In the genomic region with DNA sequence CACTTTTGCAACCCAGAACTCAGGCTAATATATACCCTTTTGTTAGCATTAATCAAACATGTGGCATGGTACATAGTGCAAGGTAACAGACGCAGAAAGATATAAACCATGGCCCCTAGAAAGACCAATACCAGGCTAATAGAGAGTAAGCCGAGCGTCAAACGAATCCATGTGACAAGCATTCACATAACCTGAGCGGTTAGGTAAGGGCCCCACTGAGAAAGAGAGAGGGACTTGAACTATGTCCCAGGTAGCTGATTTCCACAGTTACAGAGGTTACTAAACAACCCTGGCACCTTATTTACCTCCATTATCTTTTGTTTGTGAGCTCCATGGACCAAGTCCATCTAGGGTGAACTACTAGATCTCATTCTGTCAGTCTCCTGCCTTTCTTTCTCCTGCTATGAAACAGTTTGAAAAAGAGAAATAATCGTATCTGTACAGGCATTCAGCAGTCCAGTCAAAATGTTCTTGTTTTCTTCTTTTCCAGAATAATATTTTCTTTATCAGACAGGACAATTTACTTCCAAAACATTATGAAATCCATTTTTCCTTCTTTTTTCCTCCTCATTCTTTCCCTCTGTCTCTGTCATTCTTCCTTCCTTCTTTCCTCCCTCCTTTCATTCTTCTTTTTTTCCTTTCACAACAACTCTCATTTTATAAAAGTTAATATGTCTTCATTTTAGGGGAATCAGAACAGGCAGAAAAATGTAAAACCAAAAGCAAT, we compare ENCODE assay signal across 1 cellular context.
A peak's percentile ranks its signal among the peaks of the same experiment; 100 is the strongest.
TF ChIP-seq lines count a peak whose summit lies in the region.

No MANE protein-coding gene starts in this region.

TF ChIP-seq in HepG2, 621 proteins besides CTCF, POLR2A, EP300 and RAD21 (continued from another document and continues in another):
- peak; percentile 85 for TF ChIP-seq ELF3 (CRISPR knock-in tag; IDR thresholded peaks at IDR 0.05)
- TF ChIP-seq ZKSCAN8 (CRISPR knock-in tag; IDR thresholded peaks at IDR 0.05; ENCODE audit: borderline replicate concordance) = peak; percentile 76; the same call in 1 of the 2 replicates
- no peak for TF ChIP-seq MAFF (IDR thresholded peaks at IDR 0.05; ENCODE audit: low read depth, low read length)
- TF ChIP-seq POLR2AphosphoS5 (IDR thresholded peaks at IDR 0.05; ENCODE audit: low read depth, low read length) = peak; percentile 61
- peak; percentile 73; the same call in 1 of the 2 replicates for TF ChIP-seq ZNF335 (CRISPR knock-in tag; IDR thresholded peaks at IDR 0.05)
- peak; percentile 72 for TF ChIP-seq SIX1 (CRISPR knock-in tag; IDR thresholded peaks at IDR 0.05; ENCODE audit: borderline replicate concordance)
- no peak for TF ChIP-seq SNAI1 (CRISPR knock-in tag; IDR thresholded peaks at IDR 0.05; ENCODE audit: borderline replicate concordance)
- TF ChIP-seq TBL1XR1 (IDR thresholded peaks at IDR 0.05; ENCODE audit: borderline replicate concordance, low read length, partially characterized antibody) = peak; percentile 50
- TF ChIP-seq NFIB (CRISPR knock-in tag; IDR thresholded peaks at IDR 0.05; ENCODE audit: borderline replicate concordance) = no peak
- TF ChIP-seq RBAK (CRISPR knock-in tag; IDR thresholded peaks at IDR 0.05) = peak; percentile 76; the same call in 1 of the 2 replicates
- peak; percentile 79 for TF ChIP-seq ZMYM2 (CRISPR knock-in tag; IDR thresholded peaks at IDR 0.05)
- TF ChIP-seq ZNF431 (CRISPR knock-in tag; IDR thresholded peaks at IDR 0.05; ENCODE audit: borderline replicate concordance, low read depth) = peak; percentile 77; the same call in 1 of the 2 replicates
- peak; percentile 89; the same call in 1 of the 2 replicates for TF ChIP-seq ZNF772 (CRISPR knock-in tag; IDR thresholded peaks at IDR 0.05)
- no peak for TF ChIP-seq PHB2 (IDR thresholded peaks at IDR 0.05; ENCODE audit: partially characterized antibody)
- no peak for TF ChIP-seq ZNF652 (CRISPR knock-in tag; IDR thresholded peaks at IDR 0.05; ENCODE audit: borderline replicate concordance, low read depth)
- TF ChIP-seq RBM39 (IDR thresholded peaks at IDR 0.05; ENCODE audit: low read depth, low read length, poor library complexity, severe bottlenecking) = no peak
- no peak for TF ChIP-seq ZNF256 (CRISPR knock-in tag; conservative IDR thresholded peaks at IDR 0.05)
- no peak for TF ChIP-seq SOX6 (IDR thresholded peaks at IDR 0.05)
- peak; percentile 97 for TF ChIP-seq SOX6 (CRISPR knock-in tag; IDR thresholded peaks at IDR 0.05)
- no peak for TF ChIP-seq ZZZ3 (CRISPR knock-in tag; IDR thresholded peaks at IDR 0.05; ENCODE audit: borderline replicate concordance)
- peak; percentile 80; the same call in 1 of the 2 replicates for TF ChIP-seq SMAD3 (CRISPR knock-in tag; IDR thresholded peaks at IDR 0.05)
- TF ChIP-seq, protein P1, sequence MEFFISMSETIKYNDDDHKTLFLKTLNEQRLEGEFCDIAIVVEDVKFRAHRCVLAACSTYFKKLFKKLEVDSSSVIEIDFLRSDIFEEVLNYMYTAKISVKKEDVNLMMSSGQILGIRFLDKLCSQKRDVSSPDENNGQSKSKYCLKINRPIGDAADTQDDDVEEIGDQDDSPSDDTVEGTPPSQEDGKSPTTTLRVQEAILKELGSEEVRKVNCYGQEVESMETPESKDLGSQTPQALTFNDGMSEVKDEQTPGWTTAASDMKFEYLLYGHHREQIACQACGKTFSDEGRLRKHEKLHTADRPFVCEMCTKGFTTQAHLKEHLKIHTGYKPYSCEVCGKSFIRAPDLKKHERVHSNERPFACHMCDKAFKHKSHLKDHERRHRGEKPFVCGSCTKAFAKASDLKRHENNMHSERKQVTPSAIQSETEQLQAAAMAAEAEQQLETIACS (CRISPR knock-in tag; IDR thresholded peaks at IDR 0.05) = no peak
- TF ChIP-seq FOXJ3 (CRISPR knock-in tag; IDR thresholded peaks at IDR 0.05; ENCODE audit: borderline replicate concordance) = peak; percentile 89; the same call in 1 of the 2 replicates
- 0 out of 2 replicates have a peak, but pooled peaks have one; percentile 26 for TF ChIP-seq WIZ (CRISPR knock-in tag; IDR thresholded peaks at IDR 0.05)
- TF ChIP-seq ZFP1 (CRISPR knock-in tag; IDR thresholded peaks at IDR 0.05) = peak; percentile 78
- TF ChIP-seq, protein P2, sequence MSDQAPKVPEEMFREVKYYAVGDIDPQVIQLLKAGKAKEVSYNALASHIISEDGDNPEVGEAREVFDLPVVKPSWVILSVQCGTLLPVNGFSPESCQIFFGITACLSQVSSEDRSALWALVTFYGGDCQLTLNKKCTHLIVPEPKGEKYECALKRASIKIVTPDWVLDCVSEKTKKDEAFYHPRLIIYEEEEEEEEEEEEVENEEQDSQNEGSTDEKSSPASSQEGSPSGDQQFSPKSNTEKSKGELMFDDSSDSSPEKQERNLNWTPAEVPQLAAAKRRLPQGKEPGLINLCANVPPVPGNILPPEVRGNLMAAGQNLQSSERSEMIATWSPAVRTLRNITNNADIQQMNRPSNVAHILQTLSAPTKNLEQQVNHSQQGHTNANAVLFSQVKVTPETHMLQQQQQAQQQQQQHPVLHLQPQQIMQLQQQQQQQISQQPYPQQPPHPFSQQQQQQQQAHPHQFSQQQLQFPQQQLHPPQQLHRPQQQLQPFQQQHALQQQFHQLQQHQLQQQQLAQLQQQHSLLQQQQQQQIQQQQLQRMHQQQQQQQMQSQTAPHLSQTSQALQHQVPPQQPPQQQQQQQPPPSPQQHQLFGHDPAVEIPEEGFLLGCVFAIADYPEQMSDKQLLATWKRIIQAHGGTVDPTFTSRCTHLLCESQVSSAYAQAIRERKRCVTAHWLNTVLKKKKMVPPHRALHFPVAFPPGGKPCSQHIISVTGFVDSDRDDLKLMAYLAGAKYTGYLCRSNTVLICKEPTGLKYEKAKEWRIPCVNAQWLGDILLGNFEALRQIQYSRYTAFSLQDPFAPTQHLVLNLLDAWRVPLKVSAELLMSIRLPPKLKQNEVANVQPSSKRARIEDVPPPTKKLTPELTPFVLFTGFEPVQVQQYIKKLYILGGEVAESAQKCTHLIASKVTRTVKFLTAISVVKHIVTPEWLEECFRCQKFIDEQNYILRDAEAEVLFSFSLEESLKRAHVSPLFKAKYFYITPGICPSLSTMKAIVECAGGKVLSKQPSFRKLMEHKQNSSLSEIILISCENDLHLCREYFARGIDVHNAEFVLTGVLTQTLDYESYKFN (CRISPR knock-in tag; conservative IDR thresholded peaks at IDR 0.05) = peak; percentile 99
- no peak for TF ChIP-seq HNRNPK (IDR thresholded peaks at IDR 0.05; ENCODE audit: low read depth, low read length, poor library complexity, severe bottlenecking)
- peak; percentile 91 for TF ChIP-seq ERF (CRISPR knock-in tag; IDR thresholded peaks at IDR 0.05)
- TF ChIP-seq ATM (IDR thresholded peaks at IDR 0.05; ENCODE audit: borderline replicate concordance) = no peak
- TF ChIP-seq KLF11 (CRISPR knock-in tag; IDR thresholded peaks at IDR 0.05) = peak; percentile 77; the same call in 1 of the 2 replicates
- TF ChIP-seq, protein P3, sequence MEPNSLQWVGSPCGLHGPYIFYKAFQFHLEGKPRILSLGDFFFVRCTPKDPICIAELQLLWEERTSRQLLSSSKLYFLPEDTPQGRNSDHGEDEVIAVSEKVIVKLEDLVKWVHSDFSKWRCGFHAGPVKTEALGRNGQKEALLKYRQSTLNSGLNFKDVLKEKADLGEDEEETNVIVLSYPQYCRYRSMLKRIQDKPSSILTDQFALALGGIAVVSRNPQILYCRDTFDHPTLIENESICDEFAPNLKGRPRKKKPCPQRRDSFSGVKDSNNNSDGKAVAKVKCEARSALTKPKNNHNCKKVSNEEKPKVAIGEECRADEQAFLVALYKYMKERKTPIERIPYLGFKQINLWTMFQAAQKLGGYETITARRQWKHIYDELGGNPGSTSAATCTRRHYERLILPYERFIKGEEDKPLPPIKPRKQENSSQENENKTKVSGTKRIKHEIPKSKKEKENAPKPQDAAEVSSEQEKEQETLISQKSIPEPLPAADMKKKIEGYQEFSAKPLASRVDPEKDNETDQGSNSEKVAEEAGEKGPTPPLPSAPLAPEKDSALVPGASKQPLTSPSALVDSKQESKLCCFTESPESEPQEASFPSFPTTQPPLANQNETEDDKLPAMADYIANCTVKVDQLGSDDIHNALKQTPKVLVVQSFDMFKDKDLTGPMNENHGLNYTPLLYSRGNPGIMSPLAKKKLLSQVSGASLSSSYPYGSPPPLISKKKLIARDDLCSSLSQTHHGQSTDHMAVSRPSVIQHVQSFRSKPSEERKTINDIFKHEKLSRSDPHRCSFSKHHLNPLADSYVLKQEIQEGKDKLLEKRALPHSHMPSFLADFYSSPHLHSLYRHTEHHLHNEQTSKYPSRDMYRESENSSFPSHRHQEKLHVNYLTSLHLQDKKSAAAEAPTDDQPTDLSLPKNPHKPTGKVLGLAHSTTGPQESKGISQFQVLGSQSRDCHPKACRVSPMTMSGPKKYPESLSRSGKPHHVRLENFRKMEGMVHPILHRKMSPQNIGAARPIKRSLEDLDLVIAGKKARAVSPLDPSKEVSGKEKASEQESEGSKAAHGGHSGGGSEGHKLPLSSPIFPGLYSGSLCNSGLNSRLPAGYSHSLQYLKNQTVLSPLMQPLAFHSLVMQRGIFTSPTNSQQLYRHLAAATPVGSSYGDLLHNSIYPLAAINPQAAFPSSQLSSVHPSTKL (CRISPR knock-in tag; IDR thresholded peaks at IDR 0.05) = peak; percentile 93
- no peak for TF ChIP-seq CCAR2 (optimal IDR thresholded peaks at IDR 0.05; ENCODE audit: low read depth, low read length)
- peak; percentile 94 for TF ChIP-seq POGZ (CRISPR knock-in tag; IDR thresholded peaks at IDR 0.05)
- TF ChIP-seq ZNF687 (CRISPR knock-in tag; IDR thresholded peaks at IDR 0.05) = peak; percentile 20; the same call in 1 of the 2 replicates
- peak; percentile 91; the same call in 1 of the 2 replicates for TF ChIP-seq ZFP37 (CRISPR knock-in tag; IDR thresholded peaks at IDR 0.05; ENCODE audit: borderline replicate concordance)
- no peak for TF ChIP-seq ZBTB39 (CRISPR knock-in tag; IDR thresholded peaks at IDR 0.05)
- TF ChIP-seq, protein P4, sequence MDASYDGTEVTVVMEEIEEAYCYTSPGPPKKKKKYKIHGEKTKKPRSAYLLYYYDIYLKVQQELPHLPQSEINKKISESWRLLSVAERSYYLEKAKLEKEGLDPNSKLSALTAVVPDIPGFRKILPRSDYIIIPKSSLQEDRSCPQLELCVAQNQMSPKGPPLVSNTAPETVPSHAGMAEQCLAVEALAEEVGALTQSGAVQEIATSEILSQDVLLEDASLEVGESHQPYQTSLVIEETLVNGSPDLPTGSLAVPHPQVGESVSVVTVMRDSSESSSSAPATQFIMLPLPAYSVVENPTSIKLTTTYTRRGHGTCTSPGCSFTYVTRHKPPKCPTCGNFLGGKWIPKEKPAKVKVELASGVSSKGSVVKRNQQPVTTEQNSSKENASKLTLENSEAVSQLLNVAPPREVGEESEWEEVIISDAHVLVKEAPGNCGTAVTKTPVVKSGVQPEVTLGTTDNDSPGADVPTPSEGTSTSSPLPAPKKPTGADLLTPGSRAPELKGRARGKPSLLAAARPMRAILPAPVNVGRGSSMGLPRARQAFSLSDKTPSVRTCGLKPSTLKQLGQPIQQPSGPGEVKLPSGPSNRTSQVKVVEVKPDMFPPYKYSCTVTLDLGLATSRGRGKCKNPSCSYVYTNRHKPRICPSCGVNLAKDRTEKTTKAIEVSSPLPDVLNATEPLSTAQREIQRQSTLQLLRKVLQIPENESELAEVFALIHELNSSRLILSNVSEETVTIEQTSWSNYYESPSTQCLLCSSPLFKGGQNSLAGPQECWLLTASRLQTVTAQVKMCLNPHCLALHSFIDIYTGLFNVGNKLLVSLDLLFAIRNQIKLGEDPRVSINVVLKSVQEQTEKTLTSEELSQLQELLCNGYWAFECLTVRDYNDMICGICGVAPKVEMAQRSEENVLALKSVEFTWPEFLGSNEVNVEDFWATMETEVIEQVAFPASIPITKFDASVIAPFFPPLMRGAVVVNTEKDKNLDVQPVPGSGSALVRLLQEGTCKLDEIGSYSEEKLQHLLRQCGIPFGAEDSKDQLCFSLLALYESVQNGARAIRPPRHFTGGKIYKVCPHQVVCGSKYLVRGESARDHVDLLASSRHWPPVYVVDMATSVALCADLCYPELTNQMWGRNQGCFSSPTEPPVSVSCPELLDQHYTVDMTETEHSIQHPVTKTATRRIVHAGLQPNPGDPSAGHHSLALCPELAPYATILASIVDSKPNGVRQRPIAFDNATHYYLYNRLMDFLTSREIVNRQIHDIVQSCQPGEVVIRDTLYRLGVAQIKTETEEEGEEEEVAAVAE (CRISPR knock-in tag; IDR thresholded peaks at IDR 0.05; ENCODE audit: borderline replicate concordance) = peak; percentile 84
- TF ChIP-seq SNAPC5 (CRISPR knock-in tag; IDR thresholded peaks at IDR 0.05; ENCODE audit: borderline replicate concordance) = 0 out of 2 replicates have a peak, but pooled peaks have one; percentile 25
